In the genomic region with DNA sequence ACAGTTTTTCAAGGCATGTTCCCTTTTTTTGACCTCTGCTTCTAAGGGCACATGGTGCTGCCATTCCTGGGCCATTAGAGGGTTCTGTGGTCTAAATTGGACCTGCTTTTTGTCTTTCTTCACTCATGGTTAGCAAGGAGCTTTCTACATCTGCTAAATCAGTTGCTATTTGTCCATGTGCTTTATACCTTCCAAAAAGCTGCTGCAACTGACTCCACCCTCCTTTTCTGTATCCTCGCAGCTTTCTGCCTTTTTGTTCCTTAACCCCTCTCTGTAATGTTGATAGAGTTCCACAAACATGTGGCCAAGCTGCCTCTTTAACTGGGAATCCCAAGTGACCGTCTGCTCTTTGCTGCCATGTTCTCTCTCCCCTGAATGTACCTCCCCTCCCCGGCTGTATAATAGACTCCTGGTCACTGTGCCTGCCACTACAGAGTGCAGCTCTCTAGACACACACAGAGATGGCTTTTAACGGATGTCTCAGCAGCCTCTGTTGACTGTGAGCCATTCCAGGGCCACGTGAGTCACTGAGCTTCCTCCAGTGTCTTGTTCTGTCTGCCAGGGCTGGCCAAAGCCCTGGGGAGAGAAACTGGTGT, we compare ENCODE assay signal across 11 cellular contexts. TPM values are rescaled to one million over a fixed set of nuclear protein-coding genes. Genes with fewer than 3 reads are reported as not detected.
DNase-seq lines count a peak whose midpoint lies in the region; ATAC-seq, FAIRE-seq and TF ChIP-seq lines count a peak whose summit lies in the region.
"Had no signal": no experiment of that assay in that cellular context is flagged by ENCODE, and none has a peak within 500 bp of the region (broad histone marks: within the 10 kb centered on the region; RNA-seq: fewer than 3 reads in every experiment).

No MANE protein-coding gene starts in this region.

- no peaks in the 10 kb centered on the region for H3K36me3 ChIP-seq in smooth muscle cell (ENCODE audit: low read depth)

- H3K4me1 ChIP-seq in right cardiac atrium (ENCODE audit: control insufficient read depth, insufficient read depth, low read length): peaks cover 9% of the 10 kb centered on the region
- peaks cover 6% of the 10 kb centered on the region for H3K4me1 ChIP-seq in smooth muscle cell (ENCODE audit: low read depth)

- no peak overlapping the region for H3K9ac ChIP-seq in smooth muscle cell (ENCODE audit: low read depth)

- H3K27me3 ChIP-seq in right cardiac atrium (ENCODE audit: control insufficient read depth, insufficient read depth) (no peaks in the 10 kb centered on the region), smooth muscle cell (ENCODE audit: low read depth) (no peaks in the 10 kb centered on the region)

- no peaks in the 10 kb centered on the region for H4K20me1 ChIP-seq in smooth muscle cell (ENCODE audit: low read depth)

- H3F3A ChIP-seq in smooth muscle cell (ENCODE audit: low read depth): peaks cover 4% of the 10 kb centered on the region

- peak overlapping the region; percentile 70 for H3K4me2 ChIP-seq in smooth muscle cell

- FAIRE-seq in HTR-8/SVneo (lab: Jason Lieb, UNC): peak; percentile 97

- peaks cover 20% of the 10 kb centered on the region for H3K4me1 Mint-ChIP-seq in brain

- peaks cover 0 to 3% (median 0%) of the 10 kb centered on the region in 5 experiments for H3K9me3 Mint-ChIP-seq in brain
- H3K9me3 Mint-ChIP-seq: mesothelial cell of epicardium had no signal

- H3K4me3 ChIP-seq in right cardiac atrium (ENCODE audit: low read length) (no peak overlapping the region), smooth muscle cell (no peak overlapping the region)

- H3K27me3 Mint-ChIP-seq in brain: peaks cover 8% of the 10 kb centered on the region

- TF ChIP-seq CTCF in brain (conservative IDR thresholded peaks at IDR 0.05) (no peak), smooth muscle cell (IDR thresholded peaks at IDR 0.05; ENCODE audit: borderline replicate concordance, insufficient read depth, poor library complexity, severe bottlenecking) (no peak)

- intact Hi-C loops in right cardiac atrium (cut with DNase I): loop anchor here in 1 of 4 donors (10.0 kb wide), 1 partner anchor 134 kb away; the partner anchor contains the start of gene PMP22

- no peaks in the 10 kb centered on the region for H3K36me3 Mint-ChIP-seq in brain
- H3K36me3 Mint-ChIP-seq: mesothelial cell of epicardium had no signal

- ATAC-seq in right cardiac atrium: peak; percentile 74 to 75
- no peak for ATAC-seq in GM19467 (IDR thresholded peaks at IDR 0.05; ENCODE audit: unreplicated experiment)
- ATAC-seq in GM18511 (IDR thresholded peaks at IDR 0.05; ENCODE audit: unreplicated experiment): no peak

- 23% methylated on average over 5 of the region's 5 CpGs for WGBS in right cardiac atrium
- WGBS in smooth muscle cell (ENCODE audit: low lambda C conversion rate): 9% methylated on average over 5 of the region's 5 CpGs

- DNase-seq in HTR-8/SVneo (ENCODE audit: insufficient read length, low spot score) (no peak), right cardiac atrium (peak in 2 of 3 donors; percentile 58 to 74), smooth muscle cell (lab: John Stamatoyannopoulos, UW; ENCODE audit: unreplicated experiment) (no peak), epidermal melanocyte (ENCODE audit: insufficient read length, low spot score) (no peak), T-helper 9 cell (no peak)
- DNase-seq: stimulated activated CD4-positive, alpha-beta T cell treated with anti-CD3 and anti-CD28 coated beads, Interleukin-2, amount 100 ng/mL, for 48 hours had no signal

- peak overlapping the region; percentile 74 for H2AFZ ChIP-seq in smooth muscle cell (ENCODE audit: low read depth)

- H3K27ac ChIP-seq in right cardiac atrium (ENCODE audit: low read length) (no peak overlapping the region), smooth muscle cell (ENCODE audit: low read depth) (peak overlapping the region; percentile 84)

- peak overlapping the region in 1 of 5 experiments; percentile 44 for H3K4me3 Mint-ChIP-seq in brain
- H3K4me3 Mint-ChIP-seq: mesothelial cell of epicardium had no signal

- H3K27ac Mint-ChIP-seq in brain: peak overlapping the region in 3 of 5 experiments; percentile 12 to 83 (median 71)
- H3K27ac Mint-ChIP-seq: mesothelial cell of epicardium had no signal

- H3K9me3 ChIP-seq in right cardiac atrium (ENCODE audit: control insufficient read depth, low read length) (no peaks in the 10 kb centered on the region), smooth muscle cell (replicated peaks; ENCODE audit: low read depth) (no peaks in the 10 kb centered on the region)

- H3K79me2 ChIP-seq in smooth muscle cell (ENCODE audit: low read depth): no peaks in the 10 kb centered on the region

RNA-seq across cellular contexts. Expression of gene TEKT3, which starts 57.4 kb away (rescaled TPM):
- polyA plus RNA-seq in brain (ENCODE audit: insufficient read depth, low read depth, low replicate concordance) (not detected), right cardiac atrium (0.32 TPM), smooth muscle cell (0.76 and 1.00 TPM in 2 replicates)
- total RNA-seq in right cardiac atrium (under 1 TPM in 3 of 4 donors, not detected in 1; 0.53 to 0.81 (median 0.77) TPM), smooth muscle cell (0.09 TPM in 1 of 2 replicates, not detected in the other)
- total RNA-seq: T-helper 1 cell treated with Interleukin-12 subunit alpha and Interleukin-12 subunit beta and Interleukin-4 antibody, amounts not matched to agents 30 ng/mL and 1 ng/mL, for 36 hours had no signal

Comparison
In these comparisons a context has a peak if more than half of its experiments do, and no peak if none do; other contexts are left out.
1. DNase-seq: peak in right cardiac atrium (2 of 3); none in HTR-8/SVneo (single experiment), smooth muscle cell (single experiment), epidermal melanocyte (single experiment) and T-helper 9 cell (single experiment).
2. ATAC-seq: peak in right cardiac atrium (2 of 2); none in GM19467 (single experiment) and GM18511 (single experiment).